ENCODE assay signal across 15 cellular contexts in genomic region chr14:22515961-22516360, GRCh38.
DNase-seq lines count a peak whose midpoint lies in the region; ATAC-seq and TF ChIP-seq lines count a peak whose summit lies in the region.
"Had no signal": no experiment of that assay in that cellular context is flagged by ENCODE, and none has a peak within 500 bp of the region (broad histone marks: within the 10 kb centered on the region; RNA-seq: fewer than 3 reads in every experiment).

No MANE protein-coding gene starts in this region.

- no peak for ATAC-seq in naive thymus-derived CD4-positive, alpha-beta T cell
- no peak for ATAC-seq in left ventricle myocardium superior
- ATAC-seq in GM18858 (IDR thresholded peaks at IDR 0.05; ENCODE audit: unreplicated experiment) = no peak

- TF ChIP-seq CTCF in breast epithelium (IDR thresholded peaks at IDR 0.05) (no peak), MCF 10A (IDR thresholded peaks at IDR 0.05; ENCODE audit: unreplicated experiment) (no peak)

- CTCF ChIA-PET in MCF 10A (lab: Yijun Ruan, JAX) = interaction anchor here (1.2 kb wide), 1 partner anchor 16 kb away, joined by 4 read pairs; no protein-coding TSS in a partner anchor
- CTCF ChIA-PET in naive thymus-derived CD4-positive, alpha-beta T cell (lab: Charles Lee) = interaction anchor here (0.6 to 1.1 kb wide), 3 partner anchors 15 to 551 kb away, joined by 3 read pairs; no protein-coding TSS in a partner anchor

- H3K4me3 ChIP-seq in breast epithelium = peak overlapping the region in 1 of 3 donors; percentile 0
- peak overlapping the region; percentile 49 for H3K4me3 ChIP-seq in naive thymus-derived CD4-positive, alpha-beta T cell (ENCODE audit: low read length)
- H3K4me3 ChIP-seq: GM23248 had no signal

- POLR2A ChIA-PET in MCF 10A (lab: Yijun Ruan, JAX) = no interaction called here
- POLR2A ChIA-PET in naive thymus-derived CD4-positive, alpha-beta T cell (lab: Charles Lee) = interaction anchor here (16.7 to 36.7 kb wide), 4 partner anchors 14 to 35 kb away, joined by 182 to 709 read pairs (median 556); no protein-coding TSS in a partner anchor

- no TSS peak for BruUV-seq in MCF 10A (replicated peaks; lab: Mats Ljungman, UMichigan)

- peak overlapping the region; percentile 73 to 76 for H3K27ac ChIP-seq in breast epithelium
- H3K27ac ChIP-seq in naive thymus-derived CD4-positive, alpha-beta T cell (ENCODE audit: low read depth, low read length) = peak overlapping the region; percentile 90
- H3K27ac ChIP-seq: GM23248 had no signal

- no peak overlapping the region for H3K4me3 Mint-ChIP-seq in MCF 10A (ENCODE audit: unreplicated experiment)
- H3K4me3 Mint-ChIP-seq in activated T-helper 1 cell treated with anti-CD3 and anti-CD28 coated beads, Interleukin-12 subunit alpha, Interleukin-12 subunit beta, Interleukin-2, Interleukin-4 antibody, amounts not matched to agents 30 ng/mL and 10 ng/mL and 1 ng/mL, durations not matched to agents 14 hours and 24 hours and 36 hours = peak overlapping the region; percentile 84
- peak overlapping the region; percentile 79 to 92 (median 89) for H3K4me3 Mint-ChIP-seq in naive thymus-derived CD4-positive, alpha-beta T cell

- intact Hi-C loops in breast epithelium (cut with DNase I; ENCODE audit: low total_unique reads) = no loop called here
- intact Hi-C loops in MCF 10A (cut with micrococcal nuclease) = no loop called here
- intact Hi-C loops in activated T-helper 1 cell treated with anti-CD3 and anti-CD28 coated beads, Interleukin-12 subunit alpha, Interleukin-12 subunit beta, Interleukin-2, Interleukin-4 antibody, amounts not matched to agents 30 ng/mL and 10 ng/mL and 1 ng/mL, durations not matched to agents 14 hours and 24 hours and 36 hours (cut with micrococcal nuclease) = loop anchor here (1.0 kb wide), 1 partner anchor 8 kb away; no protein-coding TSS in a partner anchor
- intact Hi-C loops in naive thymus-derived CD4-positive, alpha-beta T cell (cut with micrococcal nuclease) = loop anchor here (1.0 to 5.0 kb wide), 3 partner anchors 8 to 36 kb away; no protein-coding TSS in a partner anchor
- intact Hi-C loops in left ventricle myocardium superior (cut with micrococcal nuclease) = no loop called here

- no peaks in the 10 kb centered on the region for H3K36me3 Mint-ChIP-seq in MCF 10A (ENCODE audit: insufficient read depth, unreplicated experiment)
- peaks cover 86% of the 10 kb centered on the region for H3K36me3 Mint-ChIP-seq in activated T-helper 1 cell treated with anti-CD3 and anti-CD28 coated beads, Interleukin-12 subunit alpha, Interleukin-12 subunit beta, Interleukin-2, Interleukin-4 antibody, amounts not matched to agents 30 ng/mL and 10 ng/mL and 1 ng/mL, durations not matched to agents 14 hours and 24 hours and 36 hours (ENCODE audit: low read depth)
- H3K36me3 Mint-ChIP-seq in naive thymus-derived CD4-positive, alpha-beta T cell = peaks cover 8 to 87% (median 68%) of the 10 kb centered on the region in 5 donors

- H3K9me3 Mint-ChIP-seq in MCF 10A (ENCODE audit: unreplicated experiment) = no peaks in the 10 kb centered on the region
- H3K9me3 Mint-ChIP-seq in activated T-helper 1 cell treated with anti-CD3 and anti-CD28 coated beads, Interleukin-12 subunit alpha, Interleukin-12 subunit beta, Interleukin-2, Interleukin-4 antibody, amounts not matched to agents 30 ng/mL and 10 ng/mL and 1 ng/mL, durations not matched to agents 14 hours and 24 hours and 36 hours = no peaks in the 10 kb centered on the region
- no peaks in the 10 kb centered on the region for H3K9me3 Mint-ChIP-seq in naive thymus-derived CD4-positive, alpha-beta T cell

- H3K4me1 ChIP-seq in breast epithelium = peaks cover 14 to 15% of the 10 kb centered on the region in 2 donors
- peaks cover 82 to 85% of the 10 kb centered on the region in 2 donors for H3K4me1 ChIP-seq in naive thymus-derived CD4-positive, alpha-beta T cell (ENCODE audit: control insufficient read depth in 2 of 2, insufficient read depth in 2 of 2, low read length in 2 of 2)

- H3K27me3 ChIP-seq in breast epithelium = no peaks in the 10 kb centered on the region
- no peaks in the 10 kb centered on the region for H3K27me3 ChIP-seq in naive thymus-derived CD4-positive, alpha-beta T cell (ENCODE audit: control insufficient read depth in 2 of 2, insufficient read depth in 2 of 2, low read length in 2 of 2)

- DNase-seq in breast epithelium (ENCODE audit: low spot score in 2 of 2) = no peak
- DNase-seq in MCF 10A (ENCODE audit: unreplicated experiment) = no peak
- no peak for DNase-seq in activated T-helper 1 cell treated with anti-CD3 and anti-CD28 coated beads, Interleukin-12 subunit alpha, Interleukin-12 subunit beta, Interleukin-2, Interleukin-4 antibody, amounts not matched to agents 30 ng/mL and 10 ng/mL and 1 ng/mL, durations not matched to agents 14 hours and 24 hours and 36 hours (ENCODE audit: low spot score)
- DNase-seq in naive thymus-derived CD4-positive, alpha-beta T cell = no peak
- no peak for DNase-seq in EL
- no peak for DNase-seq in left ventricle myocardium superior
- no peak for DNase-seq in NCI-H2196 treated with DMSO at 0.1 percent for 48 hours (lab: John Stamatoyannopoulos, UW; ENCODE audit: unreplicated experiment)
- DNase-seq: cerebellar nuclear complex; GM23248; heart right ventricle; NCI-H524 treated with DMSO at 0.1 percent for 48 hours; nucleus accumbens; SHP77; stimulated activated CD4-positive, alpha-beta T cell treated with anti-CD3 and anti-CD28 coated beads, Interleukin-15, amount 100 ng/mL, for 24 hours had no signal

- H3K4me1 Mint-ChIP-seq in MCF 10A (ENCODE audit: insufficient read depth, unreplicated experiment) = peaks cover 5% of the 10 kb centered on the region
- peaks cover 89% of the 10 kb centered on the region for H3K4me1 Mint-ChIP-seq in activated T-helper 1 cell treated with anti-CD3 and anti-CD28 coated beads, Interleukin-12 subunit alpha, Interleukin-12 subunit beta, Interleukin-2, Interleukin-4 antibody, amounts not matched to agents 30 ng/mL and 10 ng/mL and 1 ng/mL, durations not matched to agents 14 hours and 24 hours and 36 hours (ENCODE audit: low read depth)
- H3K4me1 Mint-ChIP-seq in naive thymus-derived CD4-positive, alpha-beta T cell = peaks cover 31 to 93% (median 86%) of the 10 kb centered on the region in 7 donors

- no peaks in the 10 kb centered on the region for H3K27me3 Mint-ChIP-seq in MCF 10A (ENCODE audit: insufficient read depth, unreplicated experiment)
- H3K27me3 Mint-ChIP-seq in activated T-helper 1 cell treated with anti-CD3 and anti-CD28 coated beads, Interleukin-12 subunit alpha, Interleukin-12 subunit beta, Interleukin-2, Interleukin-4 antibody, amounts not matched to agents 30 ng/mL and 10 ng/mL and 1 ng/mL, durations not matched to agents 14 hours and 24 hours and 36 hours (ENCODE audit: insufficient read depth) = no peaks in the 10 kb centered on the region
- no peaks in the 10 kb centered on the region for H3K27me3 Mint-ChIP-seq in naive thymus-derived CD4-positive, alpha-beta T cell

- H3K9me3 ChIP-seq in breast epithelium = no peaks in the 10 kb centered on the region
- no peaks in the 10 kb centered on the region for H3K9me3 ChIP-seq in naive thymus-derived CD4-positive, alpha-beta T cell (ENCODE audit: control insufficient read depth in 2 of 3, low read length in 3 of 3)
- H3K9me3 ChIP-seq: heart right ventricle had no signal

- no peak for TF ChIP-seq POLR2A in breast epithelium (IDR thresholded peaks at IDR 0.05)

- no peak overlapping the region for H3K27ac Mint-ChIP-seq in MCF 10A (ENCODE audit: low read depth, unreplicated experiment)
- H3K27ac Mint-ChIP-seq in activated T-helper 1 cell treated with anti-CD3 and anti-CD28 coated beads, Interleukin-12 subunit alpha, Interleukin-12 subunit beta, Interleukin-2, Interleukin-4 antibody, amounts not matched to agents 30 ng/mL and 10 ng/mL and 1 ng/mL, durations not matched to agents 14 hours and 24 hours and 36 hours = peak overlapping the region; percentile 95
- peak overlapping the region; percentile 93 to 99 (median 96) for H3K27ac Mint-ChIP-seq in naive thymus-derived CD4-positive, alpha-beta T cell

- H3K36me3 ChIP-seq in breast epithelium = no peaks in the 10 kb centered on the region
- H3K36me3 ChIP-seq in naive thymus-derived CD4-positive, alpha-beta T cell (ENCODE audit: control insufficient read depth in 2 of 3, insufficient read depth in 3 of 3, low read length in 3 of 3) = peaks cover 9 to 32% (median 17%) of the 10 kb centered on the region in 3 experiments
- H3K36me3 ChIP-seq: heart right ventricle had no signal

Comparison
In these comparisons a context has a peak if more than half of its experiments do, and no peak if none do; other contexts are left out.
1. intact Hi-C loops: an anchor here in activated T-helper 1 cell treated with anti-CD3 and anti-CD28 coated beads, Interleukin-12 subunit alpha, Interleukin-12 subunit beta, Interleukin-2, Interleukin-4 antibody, amounts not matched to agents 30 ng/mL and 10 ng/mL and 1 ng/mL, durations not matched to agents 14 hours and 24 hours and 36 hours (1.0 kb wide) and naive thymus-derived CD4-positive, alpha-beta T cell (1.0 to 5.0 kb wide); none called in breast epithelium, MCF 10A and left ventricle myocardium superior.